1 cellular context compared by ENCODE assay signal in the genomic region with DNA sequence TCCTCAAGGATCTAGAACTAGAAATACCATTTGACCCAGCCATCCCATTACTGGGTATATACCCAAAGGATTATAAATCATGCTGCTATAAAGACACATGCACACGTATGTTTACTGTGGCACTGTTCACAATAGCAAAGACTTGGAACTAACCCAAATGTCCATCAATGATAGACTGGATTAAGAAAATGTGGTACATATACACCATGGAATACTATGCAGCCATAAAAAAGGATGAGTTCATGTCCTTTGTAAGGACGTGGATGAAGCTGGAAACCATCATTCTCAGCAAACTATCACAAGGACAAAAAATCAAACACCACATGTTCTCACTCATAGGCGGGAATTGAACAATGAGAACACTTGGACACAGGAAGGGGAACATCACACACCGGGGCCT. TPM values are rescaled to one million over a fixed set of nuclear protein-coding genes. Genes with fewer than 3 reads are reported as not detected.
"Had no signal": no experiment of that assay in that cellular context is flagged by ENCODE, and none has a peak within 500 bp of the region (broad histone marks: within the 10 kb centered on the region; RNA-seq: fewer than 3 reads in every experiment).

No MANE protein-coding gene starts in this region.

RNA-seq across cellular contexts. Expression of a gene that starts 4.5 kb away (rescaled TPM):
- total RNA-seq: mononuclear cell had no signal

RNA-seq across cellular contexts. Expression of a gene that starts 39.6 kb away (rescaled TPM):
- total RNA-seq: mononuclear cell had no signal
